ENCODE assay signal across 1 cellular context in genomic region chr1:218303176-218303575, GRCh38.
TF ChIP-seq lines count a peak whose summit lies in the region.

No MANE protein-coding gene starts in this region.

TF ChIP-seq in K562, 482 proteins besides CTCF, POLR2A, EP300 and RAD21:
- TF ChIP-seq ZBTB43 (CRISPR knock-in tag; IDR thresholded peaks at IDR 0.05) (no peak), MAZ (CRISPR knock-in tag; conservative IDR thresholded peaks at IDR 0.05 in 1 of 2, IDR thresholded peaks at IDR 0.05 in 1 of 2) (no peak), HIVEP1 (CRISPR knock-in tag; IDR thresholded peaks at IDR 0.05) (no peak), TEAD4 (IDR thresholded peaks at IDR 0.05; ENCODE audit: low read length) (no peak), TEAD4 (CRISPR knock-in tag; IDR thresholded peaks at IDR 0.05; ENCODE audit: borderline replicate concordance) (no peak), CAMTA2 (CRISPR knock-in tag; conservative IDR thresholded peaks at IDR 0.05) (no peak), SP2 (IDR thresholded peaks at IDR 0.05; ENCODE audit: extremely low read depth, low read depth, low read length, poor library complexity, severe bottlenecking) (no peak), ZNF146 (CRISPR knock-in tag; IDR thresholded peaks at IDR 0.05; ENCODE audit: unreplicated experiment) (no peak), POLR2G (IDR thresholded peaks at IDR 0.05; ENCODE audit: low read depth, low read length) (no peak), COPS2 (conservative IDR thresholded peaks at IDR 0.05) (no peak), ZNF668 (CRISPR knock-in tag; IDR thresholded peaks at IDR 0.05) (no peak), GTF2F1 (IDR thresholded peaks at IDR 0.05; ENCODE audit: low read depth, low read length) (no peak), PHTF2 (CRISPR knock-in tag; IDR thresholded peaks at IDR 0.05) (no peak), USF1 (CRISPR knock-in tag; IDR thresholded peaks at IDR 0.05) (no peak), ZNF217 (CRISPR knock-in tag; IDR thresholded peaks at IDR 0.05) (no peak), NFIC (IDR thresholded peaks at IDR 0.05) (no peak), XRCC5 (IDR thresholded peaks at IDR 0.05; ENCODE audit: low read depth, low read length) (no peak)
- TF ChIP-seq, protein P1, sequence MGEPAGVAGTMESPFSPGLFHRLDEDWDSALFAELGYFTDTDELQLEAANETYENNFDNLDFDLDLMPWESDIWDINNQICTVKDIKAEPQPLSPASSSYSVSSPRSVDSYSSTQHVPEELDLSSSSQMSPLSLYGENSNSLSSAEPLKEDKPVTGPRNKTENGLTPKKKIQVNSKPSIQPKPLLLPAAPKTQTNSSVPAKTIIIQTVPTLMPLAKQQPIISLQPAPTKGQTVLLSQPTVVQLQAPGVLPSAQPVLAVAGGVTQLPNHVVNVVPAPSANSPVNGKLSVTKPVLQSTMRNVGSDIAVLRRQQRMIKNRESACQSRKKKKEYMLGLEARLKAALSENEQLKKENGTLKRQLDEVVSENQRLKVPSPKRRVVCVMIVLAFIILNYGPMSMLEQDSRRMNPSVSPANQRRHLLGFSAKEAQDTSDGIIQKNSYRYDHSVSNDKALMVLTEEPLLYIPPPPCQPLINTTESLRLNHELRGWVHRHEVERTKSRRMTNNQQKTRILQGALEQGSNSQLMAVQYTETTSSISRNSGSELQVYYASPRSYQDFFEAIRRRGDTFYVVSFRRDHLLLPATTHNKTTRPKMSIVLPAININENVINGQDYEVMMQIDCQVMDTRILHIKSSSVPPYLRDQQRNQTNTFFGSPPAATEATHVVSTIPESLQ (CRISPR knock-in tag; IDR thresholded peaks at IDR 0.05): no peak
- TF ChIP-seq, protein P2, sequence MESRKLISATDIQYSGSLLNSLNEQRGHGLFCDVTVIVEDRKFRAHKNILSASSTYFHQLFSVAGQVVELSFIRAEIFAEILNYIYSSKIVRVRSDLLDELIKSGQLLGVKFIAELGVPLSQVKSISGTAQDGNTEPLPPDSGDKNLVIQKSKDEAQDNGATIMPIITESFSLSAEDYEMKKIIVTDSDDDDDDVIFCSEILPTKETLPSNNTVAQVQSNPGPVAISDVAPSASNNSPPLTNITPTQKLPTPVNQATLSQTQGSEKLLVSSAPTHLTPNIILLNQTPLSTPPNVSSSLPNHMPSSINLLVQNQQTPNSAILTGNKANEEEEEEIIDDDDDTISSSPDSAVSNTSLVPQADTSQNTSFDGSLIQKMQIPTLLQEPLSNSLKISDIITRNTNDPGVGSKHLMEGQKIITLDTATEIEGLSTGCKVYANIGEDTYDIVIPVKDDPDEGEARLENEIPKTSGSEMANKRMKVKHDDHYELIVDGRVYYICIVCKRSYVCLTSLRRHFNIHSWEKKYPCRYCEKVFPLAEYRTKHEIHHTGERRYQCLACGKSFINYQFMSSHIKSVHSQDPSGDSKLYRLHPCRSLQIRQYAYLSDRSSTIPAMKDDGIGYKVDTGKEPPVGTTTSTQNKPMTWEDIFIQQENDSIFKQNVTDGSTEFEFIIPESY (CRISPR knock-in tag; IDR thresholded peaks at IDR 0.05): no peak
- TF ChIP-seq, protein P3, sequence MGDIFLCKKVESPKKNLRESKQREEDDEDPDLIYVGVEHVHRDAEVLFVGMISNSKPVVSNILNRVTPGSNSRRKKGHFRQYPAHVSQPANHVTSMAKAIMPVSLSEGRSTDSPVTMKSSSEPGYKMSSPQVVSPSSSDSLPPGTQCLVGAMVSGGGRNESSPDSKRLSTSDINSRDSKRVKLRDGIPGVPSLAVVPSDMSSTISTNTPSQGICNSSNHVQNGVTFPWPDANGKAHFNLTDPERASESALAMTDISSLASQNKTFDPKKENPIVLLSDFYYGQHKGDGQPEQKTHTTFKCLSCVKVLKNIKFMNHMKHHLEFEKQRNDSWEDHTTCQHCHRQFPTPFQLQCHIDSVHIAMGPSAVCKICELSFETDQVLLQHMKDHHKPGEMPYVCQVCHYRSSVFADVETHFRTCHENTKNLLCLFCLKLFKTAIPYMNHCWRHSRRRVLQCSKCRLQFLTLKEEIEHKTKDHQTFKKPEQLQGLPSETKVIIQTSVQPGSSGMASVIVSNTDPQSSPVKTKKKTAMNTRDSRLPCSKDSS (IDR thresholded peaks at IDR 0.05; ENCODE audit: low read depth, partially characterized antibody): no peak
